19 cellular contexts compared by ENCODE assay signal in genomic region chr6:44250718-44251123, GRCh38. TPM values are rescaled to one million over a fixed set of nuclear protein-coding genes. Genes with fewer than 3 reads are reported as not detected.
DNase-seq lines count a peak whose midpoint lies in the region; ATAC-seq and TF ChIP-seq lines count a peak whose summit lies in the region.
"Had no signal": no experiment of that assay in that cellular context is flagged by ENCODE, and none has a peak within 500 bp of the region (broad histone marks: within the 10 kb centered on the region; RNA-seq: fewer than 3 reads in every experiment).

No MANE protein-coding gene starts in this region.

- H3K4me2 ChIP-seq in HCT116 (ENCODE audit: low read length), result no peak overlapping the region

- H3K79me2 ChIP-seq in HCT116 (ENCODE audit: insufficient read depth, low read length), result peaks cover 65% of the 10 kb centered on the region

- peak overlapping the region; percentile 97 for H3K4me3 Mint-ChIP-seq in activated CD4-positive, alpha-beta T cell treated with anti-CD3 and anti-CD28 coated beads for 36 hours
- H3K4me3 Mint-ChIP-seq in activated CD4-positive, alpha-beta T cell treated with anti-CD3 and anti-CD28 coated beads, Interleukin-2, amount 10 ng/mL, durations not matched to agents 7 days and 5 days, result no peak overlapping the region
- H3K4me3 Mint-ChIP-seq in activated T-helper 2 cell treated with anti-CD3 and anti-CD28 coated beads, Interferon-gamma antibody, Interleukin-2, Interleukin-4, amounts not matched to agents 10 μg/mL and 5 μg/mL and 100 μg/mL, durations not matched to agents 14 hours and 24 hours and 36 hours (ENCODE audit: low read depth), result peak overlapping the region; percentile 96
- H3K4me3 Mint-ChIP-seq in nephron progenitor cell, result no peak overlapping the region
- H3K4me3 Mint-ChIP-seq in T-helper 2 cell treated with Interferon-gamma antibody and Interleukin-4, amounts not matched to agents 5 μg/mL and 100 μg/mL, for 36 hours, result no peak overlapping the region

- H3K9me3 ChIP-seq in HCT116 (ENCODE audit: control insufficient read depth in 1 of 2, insufficient read depth in 1 of 2, low read depth in 1 of 2, low read length in 2 of 2), result no peaks in the 10 kb centered on the region
- H3K9me3 ChIP-seq: esophagus muscularis mucosa, spleen, tibial nerve had no signal

- no peak for TF ChIP-seq POLR2A in HCT116 (IDR thresholded peaks at IDR 0.05; ENCODE audit: borderline replicate concordance, extremely low read depth, insufficient read depth, insufficient read length)

- H3K9ac ChIP-seq in HCT116 (ENCODE audit: low read length), result peak overlapping the region; percentile 9; the same call in 1 of the 2 replicates

- no peak for ATAC-seq in activated CD4-positive, alpha-beta T cell treated with anti-CD3 and anti-CD28 coated beads for 36 hours
- ATAC-seq in HCT116, result no peak
- ATAC-seq: left ventricle myocardium superior had no signal

- DNase-seq in activated CD4-positive, alpha-beta T cell treated with anti-CD3 and anti-CD28 coated beads for 36 hours, result no peak
- no peak for DNase-seq in activated CD4-positive, alpha-beta T cell treated with anti-CD3 and anti-CD28 coated beads, Interleukin-2, amount 10 ng/mL, durations not matched to agents 7 days and 5 days
- DNase-seq in HCT116 (ENCODE audit: low read depth, low spot score) (no peak), nephron progenitor cell (no peak), RWPE1 (ENCODE audit: low spot score) (no peak), cerebellar cortex (ENCODE audit: low spot score) (no peak)
- DNase-seq in activated T-helper 2 cell treated with anti-CD3 and anti-CD28 coated beads, Interferon-gamma antibody, Interleukin-2, Interleukin-4, amounts not matched to agents 10 μg/mL and 5 μg/mL and 100 μg/mL, durations not matched to agents 14 hours and 24 hours and 36 hours (ENCODE audit: low spot score), result no peak
- DNase-seq in T-helper 2 cell treated with Interferon-gamma antibody and Interleukin-4, amounts not matched to agents 5 μg/mL and 100 μg/mL, for 36 hours (ENCODE audit: low spot score), result no peak
- DNase-seq: activated CD4-positive, CD25-positive, alpha-beta regulatory T cell; activated effector memory CD4-positive, alpha-beta T cell treated with anti-CD3 and anti-CD28 coated beads, Interleukin-2, amount 50 U/mL, for 16 hours; DMS153; hypothalamus; left ventricle myocardium superior; NCI-H2081; NK-92 treated with Interleukin-12 subunit alpha and Interleukin-12 subunit beta, amount 100 ng/mL, for 24 hours; spleen had no signal

- TF ChIP-seq CTCF in HCT116 (IDR thresholded peaks at IDR 0.05 in 2 of 3, conservative IDR thresholded peaks at IDR 0.05 in 1 of 3; ENCODE audit: borderline replicate concordance in 1 of 3, insufficient read depth in 1 of 3, low read depth in 2 of 3, low read length in 2 of 3) (no peak), nephron progenitor cell (IDR thresholded peaks at IDR 0.05) (no peak), RWPE1 (conservative IDR thresholded peaks at IDR 0.05; ENCODE audit: low read depth) (no peak)

- peaks cover 82% of the 10 kb centered on the region for H3K36me3 Mint-ChIP-seq in activated CD4-positive, alpha-beta T cell treated with anti-CD3 and anti-CD28 coated beads for 36 hours (ENCODE audit: low read depth)
- peaks cover 79% of the 10 kb centered on the region for H3K36me3 Mint-ChIP-seq in activated CD4-positive, alpha-beta T cell treated with anti-CD3 and anti-CD28 coated beads, Interleukin-2, amount 10 ng/mL, durations not matched to agents 7 days and 5 days (ENCODE audit: low read depth)
- peaks cover 90% of the 10 kb centered on the region for H3K36me3 Mint-ChIP-seq in activated T-helper 2 cell treated with anti-CD3 and anti-CD28 coated beads, Interferon-gamma antibody, Interleukin-2, Interleukin-4, amounts not matched to agents 10 μg/mL and 5 μg/mL and 100 μg/mL, durations not matched to agents 14 hours and 24 hours and 36 hours (ENCODE audit: low read depth)
- H3K36me3 Mint-ChIP-seq in nephron progenitor cell (ENCODE audit: low read depth), result peaks cover 62% of the 10 kb centered on the region
- H3K36me3 Mint-ChIP-seq in T-helper 2 cell treated with Interferon-gamma antibody and Interleukin-4, amounts not matched to agents 5 μg/mL and 100 μg/mL, for 36 hours (ENCODE audit: low read depth), result peaks cover 82% of the 10 kb centered on the region

- intact Hi-C loops in activated CD4-positive, alpha-beta T cell treated with anti-CD3 and anti-CD28 coated beads for 36 hours (cut with DNase I, micrococcal nuclease), result no loop called here
- intact Hi-C loops in HCT116 (cut with micrococcal nuclease), result loop anchor here (5.0 kb wide), 1 partner anchor 153 kb away; no protein-coding TSS in a partner anchor
- intact Hi-C loops in activated T-helper 2 cell treated with anti-CD3 and anti-CD28 coated beads, Interferon-gamma antibody, Interleukin-2, Interleukin-4, amounts not matched to agents 10 μg/mL and 5 μg/mL and 100 μg/mL, durations not matched to agents 14 hours and 24 hours and 36 hours (cut with micrococcal nuclease), result no loop called here

- RAD21 ChIA-PET in HCT116 (lab: Charles Lee; ENCODE audit: low non-redundant PET in 1 of 2, low total read pairs in 2 of 2, uncharacterized antibody in 2 of 2, unreplicated experiment in 2 of 2), result no interaction called here

- no TSS peak for BruUV-seq in HCT116 (replicated peaks; lab: Mats Ljungman, UMichigan)

- H4K20me1 ChIP-seq in HCT116 (ENCODE audit: insufficient read depth), result peaks cover 68% of the 10 kb centered on the region

- H3K9me3 Mint-ChIP-seq in activated CD4-positive, alpha-beta T cell treated with anti-CD3 and anti-CD28 coated beads for 36 hours (ENCODE audit: low read depth), result no peaks in the 10 kb centered on the region
- H3K9me3 Mint-ChIP-seq in activated CD4-positive, alpha-beta T cell treated with anti-CD3 and anti-CD28 coated beads, Interleukin-2, amount 10 ng/mL, durations not matched to agents 7 days and 5 days, result no peaks in the 10 kb centered on the region
- H3K9me3 Mint-ChIP-seq in activated T-helper 2 cell treated with anti-CD3 and anti-CD28 coated beads, Interferon-gamma antibody, Interleukin-2, Interleukin-4, amounts not matched to agents 10 μg/mL and 5 μg/mL and 100 μg/mL, durations not matched to agents 14 hours and 24 hours and 36 hours, result no peaks in the 10 kb centered on the region
- no peaks in the 10 kb centered on the region for H3K9me3 Mint-ChIP-seq in nephron progenitor cell
- no peaks in the 10 kb centered on the region for H3K9me3 Mint-ChIP-seq in T-helper 2 cell treated with Interferon-gamma antibody and Interleukin-4, amounts not matched to agents 5 μg/mL and 100 μg/mL, for 36 hours

- H3K27ac ChIP-seq in HCT116 (ENCODE audit: low read depth, low read length) (0 out of 2 replicates have a peak overlapping the region, but pooled peaks have one; percentile 22), RWPE1 (no peak overlapping the region)
- H3K27ac ChIP-seq: tibial nerve had no signal

- H3K4me1 ChIP-seq in HCT116 (ENCODE audit: control insufficient read depth in 1 of 2, insufficient read depth in 2 of 2, low read length in 2 of 2), result peaks cover 6 to 26% of the 10 kb centered on the region in 2 experiments

- CTCF ChIA-PET in activated CD4-positive, alpha-beta T cell treated with anti-CD3 and anti-CD28 coated beads for 36 hours (lab: Charles Lee), result interaction anchor here (1.3 to 2.1 kb wide), 3 partner anchors 15 to 79 kb away, joined by 4 to 10 read pairs (median 6); no protein-coding TSS in a partner anchor
- CTCF ChIA-PET in activated CD4-positive, alpha-beta T cell treated with anti-CD3 and anti-CD28 coated beads, Interleukin-2, amount 10 ng/mL, durations not matched to agents 7 days and 5 days (lab: Charles Lee), result interaction anchor here (0.9 to 3.2 kb wide), 5 partner anchors 8 to 26 kb away, joined by 3 to 8 read pairs (median 5); no protein-coding TSS in a partner anchor
- CTCF ChIA-PET in HCT116 (lab: Charles Lee), result interaction anchor here (2.2 kb wide), 1 partner anchor 77 kb away, joined by 6 read pairs; no protein-coding TSS in a partner anchor
- CTCF ChIA-PET in RWPE1 (lab: Yijun Ruan, JAX), result no interaction called here

- H3K27me3 ChIP-seq in HCT116 (ENCODE audit: insufficient read depth, low read length), result no peaks in the 10 kb centered on the region
- H3K27me3 ChIP-seq: esophagus muscularis mucosa, spleen, tibial nerve had no signal

- no peaks in the 10 kb centered on the region for H3K9me2 ChIP-seq in HCT116 (ENCODE audit: insufficient read depth)

- H3K27me3 Mint-ChIP-seq in activated CD4-positive, alpha-beta T cell treated with anti-CD3 and anti-CD28 coated beads for 36 hours, result no peaks in the 10 kb centered on the region
- no peaks in the 10 kb centered on the region for H3K27me3 Mint-ChIP-seq in activated CD4-positive, alpha-beta T cell treated with anti-CD3 and anti-CD28 coated beads, Interleukin-2, amount 10 ng/mL, durations not matched to agents 7 days and 5 days
- H3K27me3 Mint-ChIP-seq in activated T-helper 2 cell treated with anti-CD3 and anti-CD28 coated beads, Interferon-gamma antibody, Interleukin-2, Interleukin-4, amounts not matched to agents 10 μg/mL and 5 μg/mL and 100 μg/mL, durations not matched to agents 14 hours and 24 hours and 36 hours (ENCODE audit: low read depth), result peaks cover 3% of the 10 kb centered on the region
- peaks cover 7% of the 10 kb centered on the region for H3K27me3 Mint-ChIP-seq in nephron progenitor cell (ENCODE audit: low read depth, poor library complexity)
- peaks cover 2% of the 10 kb centered on the region for H3K27me3 Mint-ChIP-seq in T-helper 2 cell treated with Interferon-gamma antibody and Interleukin-4, amounts not matched to agents 5 μg/mL and 100 μg/mL, for 36 hours (ENCODE audit: low read depth)

- TF ChIP-seq RAD21 in HCT116 (IDR thresholded peaks at IDR 0.05; ENCODE audit: low read depth), result no peak

- POLR2A ChIA-PET in activated CD4-positive, alpha-beta T cell treated with anti-CD3 and anti-CD28 coated beads for 36 hours (lab: Charles Lee), result interaction anchor here (0.5 to 0.6 kb wide), 2 partner anchors 56 to 1069 kb away, joined by 3 read pairs; partner anchors contain the start of gene CUL9
- POLR2A ChIA-PET in activated CD4-positive, alpha-beta T cell treated with anti-CD3 and anti-CD28 coated beads, Interleukin-2, amount 10 ng/mL, durations not matched to agents 7 days and 5 days (lab: Charles Lee), result no interaction called here
- POLR2A ChIA-PET in HCT116 (lab: Charles Lee) (no interaction called here), RWPE1 (lab: Yijun Ruan, JAX; ENCODE audit: low non-redundant PET) (no interaction called here)

- H3K4me1 Mint-ChIP-seq in activated CD4-positive, alpha-beta T cell treated with anti-CD3 and anti-CD28 coated beads for 36 hours, result peaks cover 62% of the 10 kb centered on the region
- H3K4me1 Mint-ChIP-seq in activated CD4-positive, alpha-beta T cell treated with anti-CD3 and anti-CD28 coated beads, Interleukin-2, amount 10 ng/mL, durations not matched to agents 7 days and 5 days, result peaks cover 72% of the 10 kb centered on the region
- H3K4me1 Mint-ChIP-seq in activated T-helper 2 cell treated with anti-CD3 and anti-CD28 coated beads, Interferon-gamma antibody, Interleukin-2, Interleukin-4, amounts not matched to agents 10 μg/mL and 5 μg/mL and 100 μg/mL, durations not matched to agents 14 hours and 24 hours and 36 hours (ENCODE audit: low read depth), result peaks cover 51% of the 10 kb centered on the region
- H3K4me1 Mint-ChIP-seq in nephron progenitor cell, result peaks cover 74% of the 10 kb centered on the region
- peaks cover 45% of the 10 kb centered on the region for H3K4me1 Mint-ChIP-seq in T-helper 2 cell treated with Interferon-gamma antibody and Interleukin-4, amounts not matched to agents 5 μg/mL and 100 μg/mL, for 36 hours (ENCODE audit: low read depth)

- H3K27ac Mint-ChIP-seq in activated CD4-positive, alpha-beta T cell treated with anti-CD3 and anti-CD28 coated beads for 36 hours, result peak overlapping the region; percentile 99
- H3K27ac Mint-ChIP-seq in activated CD4-positive, alpha-beta T cell treated with anti-CD3 and anti-CD28 coated beads, Interleukin-2, amount 10 ng/mL, durations not matched to agents 7 days and 5 days, result no peak overlapping the region
- no peak overlapping the region for H3K27ac Mint-ChIP-seq in activated T-helper 2 cell treated with anti-CD3 and anti-CD28 coated beads, Interferon-gamma antibody, Interleukin-2, Interleukin-4, amounts not matched to agents 10 μg/mL and 5 μg/mL and 100 μg/mL, durations not matched to agents 14 hours and 24 hours and 36 hours
- peak overlapping the region; percentile 15 for H3K27ac Mint-ChIP-seq in nephron progenitor cell
- H3K27ac Mint-ChIP-seq in T-helper 2 cell treated with Interferon-gamma antibody and Interleukin-4, amounts not matched to agents 5 μg/mL and 100 μg/mL, for 36 hours, result no peak overlapping the region

- no peak overlapping the region for H2AFZ ChIP-seq in HCT116 (ENCODE audit: low read depth, low read length, poor library complexity, severe bottlenecking)

- no peak overlapping the region for H3K4me3 ChIP-seq in HCT116 (replicated peaks in 1 of 2; ENCODE audit: low read depth in 1 of 2, low read length in 2 of 2)
- H3K4me3 ChIP-seq: esophagus muscularis mucosa, spleen, tibial nerve had no signal

- peaks cover 55 to 73% of the 10 kb centered on the region in 2 experiments for H3K36me3 ChIP-seq in HCT116 (ENCODE audit: control insufficient read depth in 1 of 2, insufficient read depth in 2 of 2, low read length in 2 of 2)

RNA-seq across cellular contexts. Expression of gene HSP90AB1, which starts 3.8 kb away (rescaled TPM):
- total RNA-seq in activated CD4-positive, alpha-beta T cell treated with anti-CD3 and anti-CD28 coated beads for 36 hours, result 1,000 to 10,000 TPM; 2,120 to 2,263 TPM
- 100 to 1,000 TPM; 522 to 571 TPM for total RNA-seq in activated CD4-positive, alpha-beta T cell treated with anti-CD3 and anti-CD28 coated beads, Interleukin-2, amount 10 ng/mL, durations not matched to agents 7 days and 5 days
- total RNA-seq in HCT116 (2021; ENCODE audit: unreplicated experiment), result 2,554 TPM
- polyA plus RNA-seq in HCT116 (2012), result 1,463 and 1,823 TPM in 2 replicates
- 2,402 and 2,404 TPM in 2 replicates for total RNA-seq in activated T-helper 2 cell treated with anti-CD3 and anti-CD28 coated beads, Interferon-gamma antibody, Interleukin-2, Interleukin-4, amounts not matched to agents 10 μg/mL and 5 μg/mL and 100 μg/mL, durations not matched to agents 14 hours and 24 hours and 36 hours

RNA-seq across cellular contexts. Expression of gene SLC35B2, which starts 6.6 kb away (rescaled TPM):
- total RNA-seq in activated CD4-positive, alpha-beta T cell treated with anti-CD3 and anti-CD28 coated beads for 36 hours, result 10 to 100 TPM; 14.1 TPM
- 10 to 100 TPM; 29.5 to 30.1 TPM for total RNA-seq in activated CD4-positive, alpha-beta T cell treated with anti-CD3 and anti-CD28 coated beads, Interleukin-2, amount 10 ng/mL, durations not matched to agents 7 days and 5 days
- 50.5 TPM for total RNA-seq in HCT116 (2021; ENCODE audit: unreplicated experiment)
- polyA plus RNA-seq in HCT116 (2012), result 35.2 and 47.5 TPM in 2 replicates
- total RNA-seq in activated T-helper 2 cell treated with anti-CD3 and anti-CD28 coated beads, Interferon-gamma antibody, Interleukin-2, Interleukin-4, amounts not matched to agents 10 μg/mL and 5 μg/mL and 100 μg/mL, durations not matched to agents 14 hours and 24 hours and 36 hours, result 27.6 and 29.6 TPM in 2 replicates

RNA-seq across cellular contexts. Expression of gene NFKBIE, which starts 14.6 kb away (rescaled TPM):
- 10 to 100 TPM; 17.2 to 19.9 TPM for total RNA-seq in activated CD4-positive, alpha-beta T cell treated with anti-CD3 and anti-CD28 coated beads for 36 hours
- 10 to 100 TPM; 14.7 to 15.3 TPM for total RNA-seq in activated CD4-positive, alpha-beta T cell treated with anti-CD3 and anti-CD28 coated beads, Interleukin-2, amount 10 ng/mL, durations not matched to agents 7 days and 5 days
- total RNA-seq in HCT116 (2021; ENCODE audit: unreplicated experiment), result 7.6 TPM
- 6.2 and 8.2 TPM in 2 replicates for polyA plus RNA-seq in HCT116 (2012)
- 23.8 and 25.1 TPM in 2 replicates for total RNA-seq in activated T-helper 2 cell treated with anti-CD3 and anti-CD28 coated beads, Interferon-gamma antibody, Interleukin-2, Interleukin-4, amounts not matched to agents 10 μg/mL and 5 μg/mL and 100 μg/mL, durations not matched to agents 14 hours and 24 hours and 36 hours

RNA-seq across cellular contexts. Expression of gene TMEM151B, which starts 19.5 kb away (rescaled TPM):
- under 1 TPM in 1 of 2 experiments, not detected in 1; 0.09 TPM for total RNA-seq in activated CD4-positive, alpha-beta T cell treated with anti-CD3 and anti-CD28 coated beads for 36 hours
- not detected for total RNA-seq in activated CD4-positive, alpha-beta T cell treated with anti-CD3 and anti-CD28 coated beads, Interleukin-2, amount 10 ng/mL, durations not matched to agents 7 days and 5 days
- not detected for total RNA-seq in HCT116 (2021; ENCODE audit: unreplicated experiment)
- 0.34 and 0.35 TPM in 2 replicates for polyA plus RNA-seq in HCT116 (2012)
- 0.05 TPM in 1 of 2 replicates, not detected in the other for total RNA-seq in activated T-helper 2 cell treated with anti-CD3 and anti-CD28 coated beads, Interferon-gamma antibody, Interleukin-2, Interleukin-4, amounts not matched to agents 10 μg/mL and 5 μg/mL and 100 μg/mL, durations not matched to agents 14 hours and 24 hours and 36 hours
- total RNA-seq: left ventricle myocardium superior, LHCN-M2 had no signal

RNA-seq across cellular contexts. Expression of gene SLC29A1, which starts 27.3 kb away (rescaled TPM):
- 10 to 100 TPM; 59.8 to 98.3 TPM for total RNA-seq in activated CD4-positive, alpha-beta T cell treated with anti-CD3 and anti-CD28 coated beads for 36 hours
- 10 to 100 TPM; 38.5 to 46.9 TPM for total RNA-seq in activated CD4-positive, alpha-beta T cell treated with anti-CD3 and anti-CD28 coated beads, Interleukin-2, amount 10 ng/mL, durations not matched to agents 7 days and 5 days
- 67.6 TPM for total RNA-seq in HCT116 (2021; ENCODE audit: unreplicated experiment)
- 60.2 and 73.6 TPM in 2 replicates for polyA plus RNA-seq in HCT116 (2012)
- total RNA-seq in activated T-helper 2 cell treated with anti-CD3 and anti-CD28 coated beads, Interferon-gamma antibody, Interleukin-2, Interleukin-4, amounts not matched to agents 10 μg/mL and 5 μg/mL and 100 μg/mL, durations not matched to agents 14 hours and 24 hours and 36 hours, result 125 and 134 TPM in 2 replicates

Comparison
In these comparisons a context has a peak if more than half of its experiments do, and no peak if none do; other contexts are left out.
1. H3K27ac Mint-ChIP-seq: peak in activated CD4-positive, alpha-beta T cell treated with anti-CD3 and anti-CD28 coated beads for 36 hours (single experiment) and nephron progenitor cell (single experiment); none in activated CD4-positive, alpha-beta T cell treated with anti-CD3 and anti-CD28 coated beads, Interleukin-2, amount 10 ng/mL, durations not matched to agents 7 days and 5 days (single experiment), activated T-helper 2 cell treated with anti-CD3 and anti-CD28 coated beads, Interferon-gamma antibody, Interleukin-2, Interleukin-4, amounts not matched to agents 10 μg/mL and 5 μg/mL and 100 μg/mL, durations not matched to agents 14 hours and 24 hours and 36 hours (single experiment) and T-helper 2 cell treated with Interferon-gamma antibody and Interleukin-4, amounts not matched to agents 5 μg/mL and 100 μg/mL, for 36 hours (single experiment).
2. H3K4me3 Mint-ChIP-seq: peak in activated CD4-positive, alpha-beta T cell treated with anti-CD3 and anti-CD28 coated beads for 36 hours (single experiment) and activated T-helper 2 cell treated with anti-CD3 and anti-CD28 coated beads, Interferon-gamma antibody, Interleukin-2, Interleukin-4, amounts not matched to agents 10 μg/mL and 5 μg/mL and 100 μg/mL, durations not matched to agents 14 hours and 24 hours and 36 hours (single experiment); none in activated CD4-positive, alpha-beta T cell treated with anti-CD3 and anti-CD28 coated beads, Interleukin-2, amount 10 ng/mL, durations not matched to agents 7 days and 5 days (single experiment), nephron progenitor cell (single experiment) and T-helper 2 cell treated with Interferon-gamma antibody and Interleukin-4, amounts not matched to agents 5 μg/mL and 100 μg/mL, for 36 hours (single experiment).